In the genomic region with DNA sequence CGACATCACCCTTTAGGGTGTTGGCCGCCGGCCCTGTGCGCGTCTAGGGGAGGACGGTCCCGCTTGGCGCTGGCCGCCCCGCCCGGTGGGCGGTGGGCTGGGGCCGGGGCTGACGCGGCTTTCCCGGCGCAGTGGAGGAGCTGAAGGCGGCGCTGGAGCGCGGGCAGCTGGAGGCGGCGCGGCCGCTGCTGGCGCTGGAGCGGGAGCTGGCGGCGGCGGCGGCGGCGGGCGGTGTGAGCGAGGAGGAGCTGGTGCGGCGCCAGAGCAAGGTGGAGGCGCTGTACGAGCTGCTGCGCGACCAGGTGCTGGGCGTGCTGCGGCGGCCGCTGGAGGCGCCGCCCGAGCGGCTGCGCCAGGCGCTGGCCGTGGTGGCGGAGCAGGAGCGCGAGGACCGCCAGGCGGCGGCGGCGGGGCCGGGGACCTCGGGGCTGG, we compare ENCODE assay signal across 1 cellular context.
TF ChIP-seq lines count a peak whose summit lies in the region.

No MANE protein-coding gene starts in this region.

TF ChIP-seq in IMR-90, 13 proteins besides CTCF, POLR2A, EP300 and RAD21 (continued from another document):
- TF ChIP-seq, protein P1, sequence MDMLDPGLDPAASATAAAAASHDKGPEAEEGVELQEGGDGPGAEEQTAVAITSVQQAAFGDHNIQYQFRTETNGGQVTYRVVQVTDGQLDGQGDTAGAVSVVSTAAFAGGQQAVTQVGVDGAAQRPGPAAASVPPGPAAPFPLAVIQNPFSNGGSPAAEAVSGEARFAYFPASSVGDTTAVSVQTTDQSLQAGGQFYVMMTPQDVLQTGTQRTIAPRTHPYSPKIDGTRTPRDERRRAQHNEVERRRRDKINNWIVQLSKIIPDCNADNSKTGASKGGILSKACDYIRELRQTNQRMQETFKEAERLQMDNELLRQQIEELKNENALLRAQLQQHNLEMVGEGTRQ (IDR thresholded peaks at IDR 0.05; ENCODE audit: low read depth, low read length), result no peak
- TF ChIP-seq SMC3 (IDR thresholded peaks at IDR 0.05; ENCODE audit: low read depth, low read length) (no peak), NFE2L2 (IDR thresholded peaks at IDR 0.05; ENCODE audit: low read depth, low read length) (no peak), CEBPB (IDR thresholded peaks at IDR 0.05; ENCODE audit: low read depth, low read length) (no peak)
